9 cellular contexts compared by ENCODE assay signal in the genomic region with DNA sequence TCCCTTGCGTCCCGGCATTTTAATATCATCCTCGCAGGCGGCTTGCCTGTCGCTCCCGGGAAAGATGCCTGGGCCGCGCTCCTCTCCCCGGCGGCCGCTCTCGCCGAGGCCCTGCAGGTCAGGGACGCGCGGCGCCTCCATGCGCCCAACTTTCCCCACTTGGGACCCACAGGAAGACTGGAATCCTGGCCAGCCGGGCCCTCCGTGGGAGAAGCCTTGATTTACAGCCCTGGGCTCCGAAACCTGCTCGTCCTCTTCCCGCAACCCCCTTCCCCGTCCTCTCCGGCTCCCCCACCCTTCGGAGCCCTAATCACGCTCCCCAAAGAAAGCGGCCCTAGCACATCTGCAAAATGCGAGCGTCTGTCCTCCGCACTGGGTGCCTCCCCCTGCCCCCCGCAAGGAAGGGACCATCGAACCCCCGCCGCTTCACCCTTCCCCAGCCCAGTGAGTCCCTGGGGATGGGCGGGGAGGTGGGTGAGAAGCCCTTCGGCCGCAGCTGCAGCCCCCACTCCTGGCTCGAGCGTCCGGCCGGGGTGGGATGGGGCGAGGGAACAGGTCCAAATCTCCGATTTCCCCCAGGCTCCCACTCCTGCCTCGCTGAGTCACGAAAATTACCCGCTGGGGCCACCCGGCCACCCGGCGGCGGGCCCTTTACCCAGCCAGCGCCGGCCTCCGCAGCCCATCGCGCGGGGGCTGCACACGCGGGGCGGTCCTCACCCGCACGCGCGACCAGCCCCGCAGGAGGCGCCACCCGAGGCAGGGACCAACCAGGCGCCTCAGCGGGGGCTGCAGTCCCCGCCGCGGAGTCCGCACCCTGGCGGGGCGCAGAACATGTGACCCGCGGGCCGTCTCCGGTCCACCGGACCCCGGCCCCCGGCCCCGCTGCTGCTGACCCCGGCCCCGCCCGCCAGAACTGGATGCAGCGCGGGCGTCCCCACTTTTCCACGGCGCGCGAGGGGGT. TPM values are rescaled to one million over a fixed set of nuclear protein-coding genes. Genes with fewer than 3 reads are reported as not detected.
DNase-seq lines count a peak whose midpoint lies in the region; ATAC-seq, FAIRE-seq and TF ChIP-seq lines count a peak whose summit lies in the region.
"Had no signal": no experiment of that assay in that cellular context is flagged by ENCODE, and none has a peak within 500 bp of the region (broad histone marks: within the 10 kb centered on the region; RNA-seq: fewer than 3 reads in every experiment).

No MANE protein-coding gene starts in this region.

- SMC1A ChIA-PET in GM12878 (lab: Charles Lee; ENCODE audit: uncharacterized antibody, unreplicated experiment): no interaction called here

- no peak overlapping the region for H3K9ac ChIP-seq in GM12878 (ENCODE audit: control insufficient read depth, insufficient read depth, low read length)

- no peaks in the 10 kb centered on the region for H3K36me3 ChIP-seq in GM12878 (ENCODE audit: control insufficient read depth in 2 of 2, insufficient read depth in 2 of 2, low read length in 1 of 2)
- no peaks in the 10 kb centered on the region for H3K36me3 ChIP-seq in kidney epithelial cell (ENCODE audit: control insufficient read depth, insufficient read depth, low read length)

- CTCF ChIA-PET in GM12878 (lab: Yijun Ruan, JAX): no interaction called here
- CTCF ChIA-PET in activated CD4-positive, alpha-beta memory T cell treated with anti-CD3 and anti-CD28 coated beads, Interleukin-2, amount 10 ng/mL, durations not matched to agents 7 days and 5 days (lab: Charles Lee): interaction anchor here (0.7 kb wide), 1 partner anchor 44 kb away, joined by 5 read pairs; no protein-coding TSS in a partner anchor

- POLR2A ChIA-PET in GM12878 (lab: Charles Lee): interaction anchor here (0.7 kb wide), 1 partner anchor 649 kb away, joined by 3 read pairs; no protein-coding TSS in a partner anchor
- POLR2A ChIA-PET in activated CD4-positive, alpha-beta memory T cell treated with anti-CD3 and anti-CD28 coated beads, Interleukin-2, amount 10 ng/mL, durations not matched to agents 7 days and 5 days (lab: Charles Lee): no interaction called here

- no peak overlapping the region for H3K4me3 Mint-ChIP-seq in activated CD4-positive, alpha-beta memory T cell treated with anti-CD3 and anti-CD28 coated beads, Interleukin-2, amount 10 ng/mL, durations not matched to agents 7 days and 5 days

- TF ChIP-seq POLR2A in GM12878 (IDR thresholded peaks at IDR 0.05; ENCODE audit: low read depth, low read length): no peak

- H3K4me3 ChIP-seq in GM12878 (peak overlapping the region; percentile 47; the same call in 1 of the 2 replicates), kidney epithelial cell (ENCODE audit: low read depth, low read length) (peak overlapping the region; percentile 95)

- no peaks in the 10 kb centered on the region for H3K9me3 ChIP-seq in GM12878 (replicated peaks; ENCODE audit: control insufficient read depth, insufficient read depth, low read length)

- peak; percentile 38 for DNase-seq in DMS53 (lab: John Stamatoyannopoulos, UW)
- no peak for DNase-seq in DMS53 treated with DMSO at 0.1 percent for 48 hours (lab: John Stamatoyannopoulos, UW; ENCODE audit: unreplicated experiment)
- DNase-seq in GM12878 (ENCODE audit: low read depth, low spot score): no peak
- no peak for DNase-seq in kidney epithelial cell (ENCODE audit: low read depth)
- DNase-seq in substantia nigra (lab: John Stamatoyannopoulos, UW): peak in 26 of 49 donors; percentile 13 to 80 (median 38)
- no peak for DNase-seq in MV-4-11 (lab: John Stamatoyannopoulos, UW)
- DNase-seq in activated CD4-positive, alpha-beta memory T cell treated with anti-CD3 and anti-CD28 coated beads, Interleukin-2, amount 10 ng/mL, durations not matched to agents 7 days and 5 days: no peak

- RAD21 ChIA-PET in GM12878 (lab: Charles Lee; ENCODE audit: unreplicated experiment): no interaction called here

- no peak overlapping the region for H3K27ac ChIP-seq in GM12878 (ENCODE audit: control insufficient read depth, insufficient read depth)
- H3K27ac ChIP-seq in substantia nigra (ENCODE audit: low read depth, low read length, poor library complexity, severe bottlenecking): peak overlapping the region; percentile 60

- no peak for TF ChIP-seq EP300 in GM12878 (IDR thresholded peaks at IDR 0.05; ENCODE audit: borderline replicate concordance in 1 of 2, control insufficient read depth in 1 of 2, low read depth in 2 of 2, low read length in 2 of 2)

- 31% methylated on average over 50 of the region's 93 CpGs for WGBS in GM12878 (ENCODE audit: insufficient coverage, insufficient replicate concordance, low lambda C conversion rate, missing lambda C conversion rate)

- no peak for TF ChIP-seq RAD21 in GM12878 (IDR thresholded peaks at IDR 0.05; ENCODE audit: insufficient read depth, low read depth, low read length)

- no peaks in the 10 kb centered on the region for H3K36me3 Mint-ChIP-seq in activated CD4-positive, alpha-beta memory T cell treated with anti-CD3 and anti-CD28 coated beads, Interleukin-2, amount 10 ng/mL, durations not matched to agents 7 days and 5 days (ENCODE audit: low read depth)

- H3K4me1 ChIP-seq in GM12878 (ENCODE audit: control insufficient read depth, insufficient read depth, low read length): no peaks in the 10 kb centered on the region

- H2AFZ ChIP-seq in GM12878 (ENCODE audit: control insufficient read depth, low read depth, low read length): peak overlapping the region; percentile 65

- peaks cover 2 to 4% of the 10 kb centered on the region in 2 experiments for H3K27me3 ChIP-seq in GM12878 (replicated peaks in 1 of 2; ENCODE audit: control insufficient read depth in 2 of 2, insufficient read depth in 2 of 2, low read length in 1 of 2)
- H3K27me3 ChIP-seq in kidney epithelial cell (ENCODE audit: control insufficient read depth, insufficient read depth, low read length): no peaks in the 10 kb centered on the region

- FAIRE-seq in GM12878 (lab: Jason Lieb, UNC): no peak
- FAIRE-seq: A204.1 had no signal

- H3K79me2 ChIP-seq in GM12878 (ENCODE audit: control insufficient read depth, insufficient read depth, low read length): no peaks in the 10 kb centered on the region

- no peaks in the 10 kb centered on the region for H4K20me1 ChIP-seq in GM12878 (ENCODE audit: control insufficient read depth, insufficient read depth)

- BruUV-seq in GM12878 (replicated peaks; lab: Mats Ljungman, UMichigan): no TSS peak

- H3K4me2 ChIP-seq in GM12878 (ENCODE audit: control insufficient read depth, insufficient read depth): peak overlapping the region; percentile 50; the same call in 1 of the 2 replicates

- peak; percentile 3 for ATAC-seq in HG03097 (IDR thresholded peaks at IDR 0.05; ENCODE audit: low FRiP score, unreplicated experiment)
- no peak for ATAC-seq in GM12878

- intact Hi-C loops in GM12878 (cut with micrococcal nuclease; ENCODE audit: unreplicated experiment): no loop called here

- H3K27me3 Mint-ChIP-seq in activated CD4-positive, alpha-beta memory T cell treated with anti-CD3 and anti-CD28 coated beads, Interleukin-2, amount 10 ng/mL, durations not matched to agents 7 days and 5 days: peaks cover 58% of the 10 kb centered on the region

- H3K27ac Mint-ChIP-seq in activated CD4-positive, alpha-beta memory T cell treated with anti-CD3 and anti-CD28 coated beads, Interleukin-2, amount 10 ng/mL, durations not matched to agents 7 days and 5 days: no peak overlapping the region

- TF ChIP-seq CTCF in GM12878 (IDR thresholded peaks at IDR 0.05 in 2 of 3, conservative IDR thresholded peaks at IDR 0.05 in 1 of 3; ENCODE audit: control insufficient read depth in 2 of 3, extremely low read depth in 1 of 3, insufficient read depth in 1 of 3, low read depth in 3 of 3, low read length in 3 of 3) (no peak), kidney epithelial cell (IDR thresholded peaks at IDR 0.05; ENCODE audit: insufficient read depth, low read length, poor library complexity, severe bottlenecking) (no peak)

- peaks cover 6% of the 10 kb centered on the region for H3K4me1 Mint-ChIP-seq in activated CD4-positive, alpha-beta memory T cell treated with anti-CD3 and anti-CD28 coated beads, Interleukin-2, amount 10 ng/mL, durations not matched to agents 7 days and 5 days

- in situ Hi-C loops in GM12878 (cut with MboI): no loop called here

- H3K9me3 Mint-ChIP-seq in activated CD4-positive, alpha-beta memory T cell treated with anti-CD3 and anti-CD28 coated beads, Interleukin-2, amount 10 ng/mL, durations not matched to agents 7 days and 5 days: no peaks in the 10 kb centered on the region

TF ChIP-seq in GM12878, 131 proteins besides CTCF, POLR2A, EP300 and RAD21:
- TF ChIP-seq SUZ12 (IDR thresholded peaks at IDR 0.05; ENCODE audit: unreplicated experiment) (peak; percentile 40), SREBF2 (IDR thresholded peaks at IDR 0.05; ENCODE audit: low read length) (no peak), SMC3 (IDR thresholded peaks at IDR 0.05; ENCODE audit: borderline replicate concordance, low read length) (no peak)
TF ChIP-seq in GM12878: peak in this region for 1.

RNA-seq across cellular contexts. Expression of gene HSPA12A, which starts 0.7 kb away (rescaled TPM):
- 20.5 and 21.4 TPM in 2 replicates for total RNA-seq in GM12878 (2013; cell fraction: nucleolus; rRNA removed)
- total RNA-seq in GM12878 (2014; rRNA removed): 0.82 and 0.90 TPM in 2 replicates
- total RNA-seq in GM12878 (2014; rRNA removed; fragmentation: Illumina TruSeq; extraction: Trizol): 1.9 and 2.2 TPM in 2 replicates
- 2.2 and 2.4 TPM in 2 replicates for total RNA-seq in GM12878 (2021)
- polyA plus RNA-seq in GM12878 (2011; ENCODE audit: low read depth): 1.4 TPM
- 18.2 and 20.2 TPM in 2 replicates for polyA plus RNA-seq in GM12878 (2011; rRNA removed)
- 6.7 and 7.4 TPM in 2 replicates for polyA plus RNA-seq in GM12878 (2011; cell fraction: cytosol; rRNA removed)
- 15.8 and 17.6 TPM in 2 replicates for polyA plus RNA-seq in GM12878 (2011; cell fraction: nucleus; rRNA removed)
- polyA plus RNA-seq in GM12878 (2012): 1.6 and 2.0 TPM in 2 replicates
- polyA plus RNA-seq in GM12878 (2014; fragmentation: Illumina TruSeq; extraction: Trizol): 2.5 and 3.2 TPM in 2 replicates
- 1 to 10 TPM; 2.2 to 4.0 TPM for polyA plus RNA-seq in GM12878 (2014; fragmentation: Nextera tagmentation; extraction: Ambion mirVana)
- 1.9 and 3.0 TPM in 2 replicates for polyA plus RNA-seq in GM12878 (2014; rRNA removed)
- 1 to 10 TPM; 3.2 to 3.4 TPM for polyA plus RNA-seq in GM12878 (2016; fragmentation: Nextera tagmentation; extraction: Ambion mirVana)
- 13.0 and 13.5 TPM in 2 replicates for polyA minus RNA-seq in GM12878 (2011; rRNA and poly(A)+ RNA removed)
- polyA minus RNA-seq in GM12878 (2011; cell fraction: cytosol; rRNA and poly(A)+ RNA removed): 4.0 and 5.7 TPM in 2 replicates
- polyA minus RNA-seq in GM12878 (2011; cell fraction: nucleus; rRNA and poly(A)+ RNA removed): 11.1 and 17.3 TPM in 2 replicates
- total RNA-seq in kidney epithelial cell: 11.4 and 13.7 TPM in 2 replicates
- total RNA-seq in activated CD4-positive, alpha-beta memory T cell treated with anti-CD3 and anti-CD28 coated beads, Interleukin-2, amount 10 ng/mL, durations not matched to agents 7 days and 5 days: under 1 TPM; 0.05 to 0.18 TPM

Comparison
In these comparisons a context has a peak if more than half of its experiments do, and no peak if none do; other contexts are left out.
1. DNase-seq: peak in DMS53 (single experiment) and substantia nigra (26 of 49); none in DMS53 treated with DMSO at 0.1 percent for 48 hours (single experiment), GM12878 (single experiment), kidney epithelial cell (single experiment), MV-4-11 (single experiment) and activated CD4-positive, alpha-beta memory T cell treated with anti-CD3 and anti-CD28 coated beads, Interleukin-2, amount 10 ng/mL, durations not matched to agents 7 days and 5 days (single experiment).